In genomic region chr1:53394306-53394705, GRCh38 we compare ENCODE assay signal across 1 cellular context.
TF ChIP-seq lines count a peak whose summit lies in the region.

No MANE protein-coding gene starts in this region.

TF ChIP-seq in WTC11, 78 proteins besides CTCF, POLR2A, EP300 and RAD21 (continued from another document):
- TF ChIP-seq ZSCAN18 (CRISPR knock-in tag; IDR thresholded peaks at IDR 0.05), result no peak
- TF ChIP-seq OVOL2 (CRISPR knock-in tag; IDR thresholded peaks at IDR 0.05; ENCODE audit: borderline replicate concordance), result no peak
- TF ChIP-seq PRDM15 (CRISPR knock-in tag; IDR thresholded peaks at IDR 0.05), result no peak
- TF ChIP-seq NR2C2 (CRISPR knock-in tag; IDR thresholded peaks at IDR 0.05), result no peak
- TF ChIP-seq ZNF396 (CRISPR knock-in tag; IDR thresholded peaks at IDR 0.05; ENCODE audit: borderline replicate concordance), result no peak
TF ChIP-seq in WTC11: peak in this region for 0.
